28 cellular contexts compared by ENCODE assay signal in genomic region chr5:51060953-51061352, GRCh38.
DNase-seq lines count a peak whose midpoint lies in the region; ATAC-seq, FAIRE-seq and TF ChIP-seq lines count a peak whose summit lies in the region.
"Had no signal": no experiment of that assay in that cellular context is flagged by ENCODE, and none has a peak within 500 bp of the region (broad histone marks: within the 10 kb centered on the region; RNA-seq: fewer than 3 reads in every experiment).

No MANE protein-coding gene starts in this region.

- no peak for TF ChIP-seq POLR2A in H1 (IDR thresholded peaks at IDR 0.05; ENCODE audit: control extremely low read depth in 1 of 2, low read depth in 2 of 2, low read length in 2 of 2)

- no CpG with 5 or more reads among the region's 5 CpGs for WGBS in H9 (ENCODE audit: extremely low coverage, insufficient read length, low lambda C conversion rate)
- WGBS in H1 (ENCODE audit: extremely low coverage in 1 of 2, insufficient coverage in 1 of 2, insufficient read length in 1 of 2, insufficient replicate concordance in 2 of 2, low coverage in 1 of 2, low lambda C conversion rate in 2 of 2, missing lambda C conversion rate in 1 of 2), 2 experiments = 69% methylated on average over 5 of the region's 5 CpGs; no CpG with 5 or more reads in 1 of the 2 experiments
- WGBS in mesendoderm (ENCODE audit: extremely low coverage, insufficient coverage, low lambda C conversion rate) = no CpG with 5 or more reads among the region's 5 CpGs

- H3K4me2 ChIP-seq in GM23338 = no peak overlapping the region
- H3K4me2 ChIP-seq in H9 (ENCODE audit: insufficient read depth, insufficient read length, low read length) = no peak overlapping the region
- H3K4me2 ChIP-seq in H1 (ENCODE audit: insufficient read depth in 1 of 2, low read depth in 2 of 2, low read length in 2 of 2) = no peak overlapping the region
- H3K4me2 ChIP-seq in mesendoderm (ENCODE audit: low read length) = no peak overlapping the region
- H3K4me2 ChIP-seq: BLaER1 had no signal

- H3K4ac ChIP-seq in H9 (ENCODE audit: low read depth, low read length) (no peak overlapping the region), H1 (replicated peaks; ENCODE audit: insufficient read length, low read depth, low read length) (no peak overlapping the region), mesendoderm (ENCODE audit: low read depth, low read length) (no peak overlapping the region)

- H3K27ac Mint-ChIP-seq in GM23338 = no peak overlapping the region
- peak overlapping the region in 2 of 3 experiments; percentile 49 to 61; a peak in 2 of 7 replicates for H3K27ac Mint-ChIP-seq in H9
- H3K27ac Mint-ChIP-seq: CD14-positive monocyte; CD4-positive, alpha-beta memory T cell; CD4-positive, CD25-positive, alpha-beta regulatory T cell; CD8-positive, alpha-beta memory T cell had no signal

- TF ChIP-seq RAD21 in H1 (IDR thresholded peaks at IDR 0.05 in 1 of 2, conservative IDR thresholded peaks at IDR 0.05 in 1 of 2; ENCODE audit: low read depth in 2 of 2, low read length in 2 of 2) = no peak

- TF ChIP-seq EP300 in H1 (IDR thresholded peaks at IDR 0.05; ENCODE audit: borderline replicate concordance in 1 of 2, low read depth in 2 of 2, low read length in 2 of 2) = no peak

- no peaks in the 10 kb centered on the region for H3K23me2 ChIP-seq in H9 (ENCODE audit: insufficient read length, low read depth, low read length, poor library complexity, severe bottlenecking)
- H3K23me2 ChIP-seq in H1 (ENCODE audit: low read depth, low read length) = no peaks in the 10 kb centered on the region

- no peak overlapping the region for H3K14ac ChIP-seq in H9 (ENCODE audit: insufficient read depth, low read length)
- H3K14ac ChIP-seq in H1 (ENCODE audit: insufficient read length) = no peak overlapping the region

- no peak overlapping the region for H3K18ac ChIP-seq in H9 (ENCODE audit: insufficient read length, low read depth, low read length)
- H3K18ac ChIP-seq in H1 (ENCODE audit: extremely low read depth, low read length) = no peak overlapping the region
- no peak overlapping the region for H3K18ac ChIP-seq in mesendoderm (ENCODE audit: low read length)

- H3K56ac ChIP-seq in H9 (ENCODE audit: insufficient read length, low read depth, low read length) = no peak overlapping the region
- H3K56ac ChIP-seq in H1 (replicated peaks; ENCODE audit: insufficient read length, low read depth, low read length) = no peak overlapping the region
- no peak overlapping the region for H3K56ac ChIP-seq in mesendoderm (ENCODE audit: low read length)

- DNase-seq in GM23338 (ENCODE audit: low spot score) = no peak
- no peak for DNase-seq in H9
- no peak for DNase-seq in H1 (ENCODE audit: low read depth in 1 of 2, low spot score in 2 of 2)
- peak; percentile 78 for DNase-seq in mesendoderm
- no peak for DNase-seq in activated T-cell treated with anti-CD3 and anti-CD28 coated beads for 4 hours
- no peak for DNase-seq in stimulated activated CD4-positive, alpha-beta T cell treated with anti-CD3 and anti-CD28 coated beads, Interleukin-15, amount 100 ng/mL, for 24 hours
- no peak for DNase-seq in activated CD4-positive, alpha-beta T cell treated with anti-CD3 and anti-CD28 coated beads for 4 hours
- DNase-seq: 8988T; ACHN; BE2C; C1 segment of cervical spinal cord; CD4-positive, alpha-beta memory T cell; CD4-positive, CD25-positive, alpha-beta regulatory T cell; CD8-positive, alpha-beta memory T cell; COR-L47; DMS 273 treated with DMSO at 0.1 percent for 48 hours; DMS153; DMS53; DMS79; DND-41; EL; GDM1 had no signal

- H3K36me3 Mint-ChIP-seq in GM23338 (ENCODE audit: low read depth) (peaks cover 6% of the 10 kb centered on the region; the same call in 1 of the 3 replicates), H9 (ENCODE audit: insufficient read depth in 1 of 3, low read depth in 3 of 3) (peaks cover 0 to 15% (median 4%) of the 10 kb centered on the region in 3 experiments; a peak in 4 of 7 replicates)
- H3K36me3 Mint-ChIP-seq: CD14-positive monocyte; CD4-positive, CD25-positive, alpha-beta regulatory T cell; CD8-positive, alpha-beta memory T cell had no signal

- H4K91ac ChIP-seq in H9 (ENCODE audit: insufficient read length, low read depth, low read length) (no peak overlapping the region), H1 (replicated peaks; ENCODE audit: insufficient read length, low read length) (no peak overlapping the region)

- H3K79me1 ChIP-seq in H9 (ENCODE audit: insufficient read depth, low read depth, low read length, poor library complexity, severe bottlenecking) (no peaks in the 10 kb centered on the region), H1 (ENCODE audit: low read depth, low read length) (no peaks in the 10 kb centered on the region), mesendoderm (ENCODE audit: low read length) (no peaks in the 10 kb centered on the region)

- H3T11ph ChIP-seq in H9 (ENCODE audit: low read length) = no peak overlapping the region

- no peak overlapping the region for H2BK5ac ChIP-seq in H9 (ENCODE audit: insufficient read length, low read length)
- no peak overlapping the region for H2BK5ac ChIP-seq in H1 (ENCODE audit: low read depth, low read length)
- H2BK5ac ChIP-seq in mesendoderm (ENCODE audit: low read length) = no peak overlapping the region

- H3K4me3 ChIP-seq in GM23338 (no peak overlapping the region), H1 (ENCODE audit: extremely low read depth in 1 of 4, insufficient read depth in 2 of 4, low read depth in 3 of 4, low read length in 4 of 4) (no peak overlapping the region), mesendoderm (ENCODE audit: low read length) (no peak overlapping the region)
- H3K4me3 ChIP-seq: BLaER1, GM12878 had no signal

- no peak overlapping the region for H2BK20ac ChIP-seq in H9 (ENCODE audit: low read depth, low read length, poor library complexity, severe bottlenecking)
- no peak overlapping the region for H2BK20ac ChIP-seq in H1 (ENCODE audit: low read length)

- no peak overlapping the region for H3K23ac ChIP-seq in H9 (ENCODE audit: insufficient read length, low read depth, low read length)
- H3K23ac ChIP-seq in H1 (ENCODE audit: insufficient read length) = no peak overlapping the region
- no peak overlapping the region for H3K23ac ChIP-seq in mesendoderm (ENCODE audit: low read length)

- CTCF ChIA-PET in H1 (lab: Charles Lee; ENCODE audit: partially characterized antibody) = interaction anchor here (1.6 kb wide), 1 partner anchor 13 kb away, joined by 3 read pairs; no protein-coding TSS in a partner anchor

- no peak overlapping the region for H2BK120ac ChIP-seq in H9 (ENCODE audit: low read depth, low read length, poor library complexity, severe bottlenecking)
- H2BK120ac ChIP-seq in H1 (replicated peaks; ENCODE audit: low read depth, low read length) = no peak overlapping the region
- no peak overlapping the region for H2BK120ac ChIP-seq in mesendoderm (ENCODE audit: low read depth, low read length)

- H3K36me3 ChIP-seq in GM23338 (ENCODE audit: insufficient read depth) = 0 out of 2 replicates have a peak, but pooled peaks cover 4% of the 10 kb centered on the region
- H3K36me3 ChIP-seq in H1 (ENCODE audit: control insufficient read depth in 2 of 4, insufficient read depth in 4 of 4, low read length in 3 of 4) = no peaks in the 10 kb centered on the region
- no peaks in the 10 kb centered on the region for H3K36me3 ChIP-seq in mesendoderm (ENCODE audit: control insufficient read depth, insufficient read depth, low read length)
- H3K36me3 ChIP-seq: BE2C, BLaER1 had no signal

- no peak overlapping the region for H2AK5ac ChIP-seq in H9 (ENCODE audit: insufficient read length, low read length)
- no peak overlapping the region for H2AK5ac ChIP-seq in H1 (ENCODE audit: low read depth, low read length)
- no peak overlapping the region for H2AK5ac ChIP-seq in mesendoderm (ENCODE audit: low read length)

- H3K27me3 ChIP-seq in GM23338 (ENCODE audit: insufficient read depth) (no peaks in the 10 kb centered on the region), H9 (ENCODE audit: insufficient read depth, low read length) (no peaks in the 10 kb centered on the region), H1 (replicated peaks in 1 of 4; ENCODE audit: control insufficient read depth in 3 of 4, extremely low read depth in 1 of 4, insufficient read depth in 3 of 4, low read length in 3 of 4) (no peaks in the 10 kb centered on the region), mesendoderm (ENCODE audit: insufficient read depth, low read length, poor library complexity) (no peaks in the 10 kb centered on the region)
- H3K27me3 ChIP-seq: BE2C, BLaER1 had no signal

- H3K4me1 Mint-ChIP-seq in GM23338 (no peaks in the 10 kb centered on the region), H9 (peaks cover 5 to 6% of the 10 kb centered on the region in 2 experiments; a peak in 3 of 4 replicates)
- H3K4me1 Mint-ChIP-seq: CD14-positive monocyte; CD4-positive, alpha-beta memory T cell; CD4-positive, CD25-positive, alpha-beta regulatory T cell; CD8-positive, alpha-beta memory T cell had no signal

- no peaks in the 10 kb centered on the region for H3K4me1 ChIP-seq in GM23338 (ENCODE audit: insufficient read depth)
- no peaks in the 10 kb centered on the region for H3K4me1 ChIP-seq in H9 (ENCODE audit: insufficient read depth, low read length)
- no peaks in the 10 kb centered on the region for H3K4me1 ChIP-seq in H1 (replicated peaks in 1 of 4; ENCODE audit: control insufficient read depth in 3 of 4, insufficient read depth in 4 of 4, low read length in 3 of 4)
- no peaks in the 10 kb centered on the region for H3K4me1 ChIP-seq in mesendoderm (ENCODE audit: control insufficient read depth, low read depth, low read length)
- H3K4me1 ChIP-seq: BE2C, BLaER1 had no signal

- H3K4me3 Mint-ChIP-seq in GM23338 (no peak overlapping the region), H9 (no peak overlapping the region)
- H3K4me3 Mint-ChIP-seq: CD14-positive monocyte; CD4-positive, alpha-beta memory T cell; CD4-positive, CD25-positive, alpha-beta regulatory T cell; CD8-positive, alpha-beta memory T cell had no signal

- FAIRE-seq in H1 (lab: Jason Lieb, UNC) = no peak
- FAIRE-seq: GM12878, GM12892, GM18507 had no signal

- H2AFZ ChIP-seq in GM23338 (peak overlapping the region; percentile 11; the same call in 1 of the 2 replicates), H9 (ENCODE audit: low read length) (no peak overlapping the region), H1 (ENCODE audit: low read length) (peak overlapping the region; percentile 61; the same call in 1 of the 2 replicates)

- no peaks in the 10 kb centered on the region; the same call in 1 of the 2 replicates for H3K9me2 ChIP-seq in GM23338 (ENCODE audit: insufficient read depth)

- H2BK12ac ChIP-seq in H9 (ENCODE audit: insufficient read length, low read depth, low read length) (no peak overlapping the region), H1 (ENCODE audit: low read depth, low read length) (no peak overlapping the region)

- no peak overlapping the region for H4K8ac ChIP-seq in H9 (replicated peaks; ENCODE audit: insufficient read length, low read depth, low read length)
- no peak overlapping the region for H4K8ac ChIP-seq in H1 (ENCODE audit: extremely low read depth, insufficient read depth, low read length)
- no peak overlapping the region for H4K8ac ChIP-seq in mesendoderm (ENCODE audit: low read depth, low read length)

- no peak overlapping the region for H2BK15ac ChIP-seq in H9 (ENCODE audit: low read depth, low read length)
- H2BK15ac ChIP-seq in H1 (ENCODE audit: low read length) = no peak overlapping the region
- H2BK15ac ChIP-seq in mesendoderm (replicated peaks; ENCODE audit: low read depth) = no peak overlapping the region

- H3K9me3 Mint-ChIP-seq in GM23338 = peaks cover 13% of the 10 kb centered on the region
- H3K9me3 Mint-ChIP-seq in H9 = peaks cover 24 to 25% of the 10 kb centered on the region in 2 experiments

- POLR2A ChIA-PET in H1 (lab: Charles Lee; ENCODE audit: partially characterized antibody) = no interaction called here

- no peaks in the 10 kb centered on the region for H3F3A ChIP-seq in GM23338 (replicated peaks; ENCODE audit: low read depth)

- H4K20me1 ChIP-seq in GM23338 (replicated peaks; ENCODE audit: insufficient read depth) (no peaks in the 10 kb centered on the region), H9 (ENCODE audit: control insufficient read depth, insufficient read depth, insufficient read length) (no peaks in the 10 kb centered on the region), H1 (replicated peaks in 1 of 2; ENCODE audit: control insufficient read depth in 1 of 2, insufficient read depth in 2 of 2, low read length in 2 of 2) (no peaks in the 10 kb centered on the region)
- H4K20me1 ChIP-seq: BLaER1 had no signal

- no peak overlapping the region for H4K5ac ChIP-seq in H9 (ENCODE audit: insufficient read length, low read depth, low read length)
- no peak overlapping the region for H4K5ac ChIP-seq in H1 (ENCODE audit: insufficient read length, low read depth, low read length)
- H4K5ac ChIP-seq in mesendoderm (ENCODE audit: low read length) = no peak overlapping the region

- H3K27me3 Mint-ChIP-seq in GM23338 (ENCODE audit: insufficient read depth, low read depth, poor library complexity) = peaks cover 5% of the 10 kb centered on the region
- no peaks in the 10 kb centered on the region; the same call in 1 of the 2 replicates for H3K27me3 Mint-ChIP-seq in H9 (ENCODE audit: low read depth)
- H3K27me3 Mint-ChIP-seq: CD4-positive, alpha-beta memory T cell; CD4-positive, CD25-positive, alpha-beta regulatory T cell; CD8-positive, alpha-beta memory T cell had no signal

- H3K9ac ChIP-seq in H9 (ENCODE audit: extremely low read depth, insufficient read length, low read length) (no peak overlapping the region), H1 (replicated peaks in 1 of 4; ENCODE audit: extremely low read depth in 1 of 4, low read depth in 3 of 4, low read length in 3 of 4) (no peak overlapping the region), mesendoderm (ENCODE audit: low read length) (no peak overlapping the region)
- H3K9ac ChIP-seq: BLaER1 had no signal

- H3K9me3 ChIP-seq in H9 (ENCODE audit: control insufficient read depth, low read depth, low read length) = no peaks in the 10 kb centered on the region
- 0 out of 4 replicates have a peak, but pooled peaks cover 0 to 4% of the 10 kb centered on the region in 2 experiments for H3K9me3 ChIP-seq in H1 (ENCODE audit: insufficient read depth in 2 of 2, low read depth in 1 of 2, low read length in 1 of 2)
- H3K9me3 ChIP-seq: BE2C had no signal

- TF ChIP-seq CTCF in GM23338 (conservative IDR thresholded peaks at IDR 0.05; ENCODE audit: low read depth in 2 of 2) (no peak), H9 (conservative IDR thresholded peaks at IDR 0.05) (no peak), H1 (IDR thresholded peaks at IDR 0.05; ENCODE audit: control extremely low read depth in 1 of 3, insufficient read depth in 1 of 3, low read depth in 1 of 3, low read length in 3 of 3) (no peak)

- ATAC-seq in GM23338 (no peak), SK-N-SH treated with all-trans-retinoic acid at 6 μM for 48 hours (no peak)
- ATAC-seq: GM12878 had no signal

- H3K79me2 ChIP-seq in GM23338 (replicated peaks; ENCODE audit: insufficient read depth) = no peaks in the 10 kb centered on the region
- no peaks in the 10 kb centered on the region for H3K79me2 ChIP-seq in H9 (ENCODE audit: insufficient read depth, low read length)
- H3K79me2 ChIP-seq in H1 (ENCODE audit: control insufficient read depth in 1 of 2, insufficient read depth in 2 of 2, low read length in 2 of 2) = no peaks in the 10 kb centered on the region
- H3K79me2 ChIP-seq in mesendoderm (ENCODE audit: control insufficient read depth, insufficient read depth, low read length) = no peaks in the 10 kb centered on the region

- H3K27ac ChIP-seq in GM23338 (ENCODE audit: low read depth) = no peak overlapping the region
- H3K27ac ChIP-seq in H9 (ENCODE audit: insufficient read length, low read depth, low read length) = no peak overlapping the region
- no peak overlapping the region for H3K27ac ChIP-seq in H1 (ENCODE audit: low read depth, low read length)
- H3K27ac ChIP-seq in mesendoderm (ENCODE audit: low read depth, low read length) = no peak overlapping the region
- H3K27ac ChIP-seq: BLaER1 had no signal
